27 cellular contexts compared by ENCODE assay signal in genomic region chr21:35969281-35969680, GRCh38.
"Had no signal": no experiment of that assay in that cellular context is flagged by ENCODE, and none has a peak within 500 bp of the region (broad histone marks: within the 10 kb centered on the region; RNA-seq: fewer than 3 reads in every experiment).

No MANE protein-coding gene starts in this region.

- H3K27ac Mint-ChIP-seq: naive thymus-derived CD8-positive, alpha-beta T cell; natural killer cell treated with Interleukin-12 subunit alpha and Interleukin-12 subunit beta and Interleukin-15 and Interleukin-18, amount 100 ng/mL, for 72 hours; nephron progenitor cell; stimulated activated effector memory CD8-positive, alpha-beta T cell treated with anti-CD3 and anti-CD28 coated beads, Interleukin-12 subunit alpha, Interleukin-12 subunit beta, amount 100 ng/mL, for 72 hours; stimulated activated naive B cell treated with anti-CD40 and anti-IgM and Interleukin-4, amounts not matched to agents 10 μg/mL and 1 μg/mL and 100 μg/mL, for 72 hours; stimulated activated naive CD8-positive, alpha-beta T cell treated with anti-CD3 and anti-CD28 coated beads, Interleukin-15, Interleukin-2, amounts not matched to agents 100 ng/mL and 50 ng/mL, for 24 hours had no signal

- ATAC-seq: naive thymus-derived CD8-positive, alpha-beta T cell; natural killer cell treated with Interleukin-12 subunit alpha and Interleukin-12 subunit beta and Interleukin-15 and Interleukin-18, amount 100 ng/mL, for 72 hours; pancreas; right cardiac atrium; right lobe of liver; stimulated activated effector memory CD8-positive, alpha-beta T cell treated with anti-CD3 and anti-CD28 coated beads, Interleukin-12 subunit alpha, Interleukin-12 subunit beta, amount 100 ng/mL, for 72 hours; stimulated activated naive B cell treated with anti-CD40 and anti-IgM and Interleukin-4, amounts not matched to agents 10 μg/mL and 1 μg/mL and 100 μg/mL, for 72 hours had no signal

- H3K9me3 Mint-ChIP-seq: naive thymus-derived CD8-positive, alpha-beta T cell; natural killer cell treated with Interleukin-12 subunit alpha and Interleukin-12 subunit beta and Interleukin-15 and Interleukin-18, amount 100 ng/mL, for 72 hours; nephron progenitor cell; neural crest cell; stimulated activated effector memory CD8-positive, alpha-beta T cell treated with anti-CD3 and anti-CD28 coated beads, Interleukin-12 subunit alpha, Interleukin-12 subunit beta, amount 100 ng/mL, for 72 hours; stimulated activated naive B cell treated with anti-CD40 and anti-IgM and Interleukin-4, amounts not matched to agents 10 μg/mL and 1 μg/mL and 100 μg/mL, for 72 hours; stimulated activated naive CD8-positive, alpha-beta T cell treated with anti-CD3 and anti-CD28 coated beads, Interleukin-15, Interleukin-2, amounts not matched to agents 100 ng/mL and 50 ng/mL, for 24 hours had no signal

- H3K36me3 Mint-ChIP-seq: naive thymus-derived CD8-positive, alpha-beta T cell; natural killer cell treated with Interleukin-12 subunit alpha and Interleukin-12 subunit beta and Interleukin-15 and Interleukin-18, amount 100 ng/mL, for 72 hours; stimulated activated effector memory CD8-positive, alpha-beta T cell treated with anti-CD3 and anti-CD28 coated beads, Interleukin-12 subunit alpha, Interleukin-12 subunit beta, amount 100 ng/mL, for 72 hours; stimulated activated naive B cell treated with anti-CD40 and anti-IgM and Interleukin-4, amounts not matched to agents 10 μg/mL and 1 μg/mL and 100 μg/mL, for 72 hours had no signal

- H3K27ac ChIP-seq: neutrophil, pancreas, prostate gland, right lobe of liver, sigmoid colon, stomach, thoracic aorta, thyroid gland, tibial nerve, upper lobe of left lung, vagina had no signal

- H3K27me3 ChIP-seq: pancreas, right lobe of liver, sigmoid colon, stomach, thyroid gland, tibial nerve, upper lobe of left lung, vagina had no signal

- H3K4me3 Mint-ChIP-seq: naive thymus-derived CD8-positive, alpha-beta T cell; natural killer cell treated with Interleukin-12 subunit alpha and Interleukin-12 subunit beta and Interleukin-15 and Interleukin-18, amount 100 ng/mL, for 72 hours; nephron progenitor cell; neural crest cell; stimulated activated effector memory CD8-positive, alpha-beta T cell treated with anti-CD3 and anti-CD28 coated beads, Interleukin-12 subunit alpha, Interleukin-12 subunit beta, amount 100 ng/mL, for 72 hours; stimulated activated naive B cell treated with anti-CD40 and anti-IgM and Interleukin-4, amounts not matched to agents 10 μg/mL and 1 μg/mL and 100 μg/mL, for 72 hours; stimulated activated naive CD8-positive, alpha-beta T cell treated with anti-CD3 and anti-CD28 coated beads, Interleukin-15, Interleukin-2, amounts not matched to agents 100 ng/mL and 50 ng/mL, for 24 hours had no signal

- DNase-seq: naive thymus-derived CD8-positive, alpha-beta T cell; nephron progenitor cell; nucleus accumbens; pancreas; right cardiac atrium; right lobe of liver; sigmoid colon; small intestine; stimulated activated CD4-positive, alpha-beta T cell treated with anti-CD3 and anti-CD28 coated beads, Interleukin-15, amount 100 ng/mL, for 24 hours; stimulated activated CD4-positive, alpha-beta T cell treated with anti-CD3 and anti-CD28 coated beads, Interleukin-2, amount 100 ng/mL, for 24 hours; stimulated activated CD4-positive, alpha-beta T cell treated with anti-CD3 and anti-CD28 coated beads, Interleukin-2, amount 100 ng/mL, for 48 hours; stimulated activated CD4-positive, alpha-beta T cell treated with anti-CD3 and anti-CD28 coated beads, Interleukin-4, amount 100 ng/mL, for 24 hours; stimulated activated naive B cell treated with anti-CD40 and anti-IgM and Interleukin-4, amounts not matched to agents 10 μg/mL and 1 μg/mL and 100 μg/mL, for 72 hours; stimulated activated naive CD4-positive, alpha-beta T cell treated with Interleukin-2 at 50 U/mL for 16 hours; stomach; thyroid gland; trophoblast cell; upper lobe of left lung had no signal

- H3K4me3 ChIP-seq: pancreas, prostate gland, right lobe of liver, sigmoid colon, stomach, thoracic aorta, thyroid gland, tibial nerve, upper lobe of left lung, vagina had no signal

- H3K36me3 ChIP-seq: neutrophil, pancreas, prostate gland, right lobe of liver, sigmoid colon, stomach, thoracic aorta, thyroid gland, tibial nerve, upper lobe of left lung, vagina had no signal

- H3K9me3 ChIP-seq: neutrophil, pancreas, prostate gland, right lobe of liver, sigmoid colon, stomach, thoracic aorta, thyroid gland, tibial nerve, upper lobe of left lung, vagina had no signal

- H3K4me1 ChIP-seq: pancreas, prostate gland, right lobe of liver, sigmoid colon, thyroid gland, tibial nerve, upper lobe of left lung, vagina had no signal

- H3K4me1 Mint-ChIP-seq: naive thymus-derived CD8-positive, alpha-beta T cell; nephron progenitor cell; neural crest cell; stimulated activated effector memory CD8-positive, alpha-beta T cell treated with anti-CD3 and anti-CD28 coated beads, Interleukin-12 subunit alpha, Interleukin-12 subunit beta, amount 100 ng/mL, for 72 hours; stimulated activated naive B cell treated with anti-CD40 and anti-IgM and Interleukin-4, amounts not matched to agents 10 μg/mL and 1 μg/mL and 100 μg/mL, for 72 hours had no signal
